Comparison of ENCODE assay signal across 21 cellular contexts in genomic region chr2:25692143-25692542, GRCh38. TPM values are rescaled to one million over a fixed set of nuclear protein-coding genes. Genes with fewer than 3 reads are reported as not detected.
DNase-seq lines count a peak whose midpoint lies in the region; ATAC-seq and TF ChIP-seq lines count a peak whose summit lies in the region.
"Had no signal": no experiment of that assay in that cellular context is flagged by ENCODE, and none has a peak within 500 bp of the region (broad histone marks: within the 10 kb centered on the region; RNA-seq: fewer than 3 reads in every experiment).

No MANE protein-coding gene starts in this region.

- no peaks in the 10 kb centered on the region for H3K4me1 Mint-ChIP-seq in natural killer cell treated with Interleukin-12 subunit alpha and Interleukin-12 subunit beta and Interleukin-15 and Interleukin-18, amount 100 ng/mL, for 72 hours (ENCODE audit: low read depth in 2 of 2)
- H3K4me1 Mint-ChIP-seq: activated B cell treated with CpG ODN at 0.5 μM for 24 hours; activated naive CD4-positive, alpha-beta T cell treated with anti-CD3 and anti-CD28 coated beads, Interleukin-2, amount 50 U/mL, for 24 hours; stimulated activated naive B cell treated with anti-CD40 and anti-IgM and Interleukin-4, amounts not matched to agents 10 μg/mL and 1 μg/mL and 100 μg/mL, for 72 hours had no signal

- H3K27me3 Mint-ChIP-seq in natural killer cell treated with Interleukin-12 subunit alpha and Interleukin-12 subunit beta and Interleukin-15 and Interleukin-18, amount 100 ng/mL, for 72 hours, result peaks cover 0 to 3% of the 10 kb centered on the region in 2 donors
- H3K27me3 Mint-ChIP-seq: activated CD4-positive, alpha-beta memory T cell treated with anti-CD3 and anti-CD28 coated beads for 36 hours; activated naive CD4-positive, alpha-beta T cell treated with anti-CD3 and anti-CD28 coated beads, Interleukin-2, amount 50 U/mL, for 24 hours; CD4-positive, alpha-beta T cell had no signal

- DNase-seq in EH (ENCODE audit: low read depth), result peak; percentile 76
- peak; percentile 22 for DNase-seq in NCI-H460 (ENCODE audit: extremely low read depth, low read depth)
- DNase-seq in cardiac fibroblast (ENCODE audit: low read depth in 2 of 2), result peak; percentile 52 to 53
- peak; percentile 48 for DNase-seq in mucosa of gallbladder (ENCODE audit: low spot score)
- DNase-seq in NAMALWA (ENCODE audit: low spot score), result no peak
- DNase-seq in natural killer cell treated with Interleukin-12 subunit alpha and Interleukin-12 subunit beta and Interleukin-15 and Interleukin-18, amount 100 ng/mL, for 72 hours (ENCODE audit: low spot score), result no peak
- DNase-seq: activated B cell treated with CpG ODN at 0.5 μM for 24 hours; activated CD4-positive, alpha-beta memory T cell treated with anti-CD3 and anti-CD28 coated beads for 36 hours; CD4-positive, alpha-beta T cell; DMS79; glutamatergic neuron; Kasumi-1; left lung; NCI-H1417 treated with DMSO at 0.1 percent for 48 hours; NCI-H526 treated with DMSO at 0.1 percent for 48 hours; occipital lobe; stimulated activated naive B cell treated with anti-CD40 and anti-IgM and Interleukin-4, amounts not matched to agents 10 μg/mL and 1 μg/mL and 100 μg/mL, for 72 hours had no signal

- no peak for TF ChIP-seq CTCF in cardiac fibroblast (IDR thresholded peaks at IDR 0.05; ENCODE audit: low read depth, low read length)

- no peaks in the 10 kb centered on the region for H3K36me3 Mint-ChIP-seq in natural killer cell treated with Interleukin-12 subunit alpha and Interleukin-12 subunit beta and Interleukin-15 and Interleukin-18, amount 100 ng/mL, for 72 hours
- H3K36me3 Mint-ChIP-seq: activated CD4-positive, alpha-beta memory T cell treated with anti-CD3 and anti-CD28 coated beads for 36 hours; activated naive CD4-positive, alpha-beta T cell treated with anti-CD3 and anti-CD28 coated beads, Interleukin-2, amount 50 U/mL, for 24 hours; brain; stimulated activated naive B cell treated with anti-CD40 and anti-IgM and Interleukin-4, amounts not matched to agents 10 μg/mL and 1 μg/mL and 100 μg/mL, for 72 hours had no signal

- H3K4me3 ChIP-seq in cardiac fibroblast (replicated peaks in 1 of 2; ENCODE audit: low read depth in 2 of 2, low read length in 2 of 2), result no peak overlapping the region
- H3K4me3 ChIP-seq: left lung had no signal

- H3K9me3 Mint-ChIP-seq in natural killer cell treated with Interleukin-12 subunit alpha and Interleukin-12 subunit beta and Interleukin-15 and Interleukin-18, amount 100 ng/mL, for 72 hours, result no peaks in the 10 kb centered on the region
- H3K9me3 Mint-ChIP-seq: activated B cell treated with CpG ODN at 0.5 μM for 24 hours; activated CD4-positive, alpha-beta memory T cell treated with anti-CD3 and anti-CD28 coated beads for 36 hours; activated naive CD4-positive, alpha-beta T cell treated with anti-CD3 and anti-CD28 coated beads, Interleukin-2, amount 50 U/mL, for 24 hours; CD4-positive, alpha-beta T cell; stimulated activated naive B cell treated with anti-CD40 and anti-IgM and Interleukin-4, amounts not matched to agents 10 μg/mL and 1 μg/mL and 100 μg/mL, for 72 hours had no signal

- H3K4me3 Mint-ChIP-seq in natural killer cell treated with Interleukin-12 subunit alpha and Interleukin-12 subunit beta and Interleukin-15 and Interleukin-18, amount 100 ng/mL, for 72 hours, result no peak overlapping the region
- H3K4me3 Mint-ChIP-seq: activated B cell treated with CpG ODN at 0.5 μM for 24 hours; activated CD4-positive, alpha-beta memory T cell treated with anti-CD3 and anti-CD28 coated beads for 36 hours; activated naive CD4-positive, alpha-beta T cell treated with anti-CD3 and anti-CD28 coated beads, Interleukin-2, amount 50 U/mL, for 24 hours; brain; CD4-positive, alpha-beta T cell; stimulated activated naive B cell treated with anti-CD40 and anti-IgM and Interleukin-4, amounts not matched to agents 10 μg/mL and 1 μg/mL and 100 μg/mL, for 72 hours had no signal

- ATAC-seq in GM18498 (IDR thresholded peaks at IDR 0.05; ENCODE audit: unreplicated experiment), result no peak
- no peak for ATAC-seq in GM18867 (IDR thresholded peaks at IDR 0.05; ENCODE audit: unreplicated experiment)
- no peak for ATAC-seq in natural killer cell treated with Interleukin-12 subunit alpha and Interleukin-12 subunit beta and Interleukin-15 and Interleukin-18, amount 100 ng/mL, for 72 hours
- ATAC-seq: left lung; stimulated activated naive B cell treated with anti-CD40 and anti-IgM and Interleukin-4, amounts not matched to agents 10 μg/mL and 1 μg/mL and 100 μg/mL, for 72 hours had no signal

- H3K27ac Mint-ChIP-seq in natural killer cell treated with Interleukin-12 subunit alpha and Interleukin-12 subunit beta and Interleukin-15 and Interleukin-18, amount 100 ng/mL, for 72 hours, result no peak overlapping the region
- H3K27ac Mint-ChIP-seq: activated B cell treated with CpG ODN at 0.5 μM for 24 hours; activated CD4-positive, alpha-beta memory T cell treated with anti-CD3 and anti-CD28 coated beads for 36 hours; activated naive CD4-positive, alpha-beta T cell treated with anti-CD3 and anti-CD28 coated beads, Interleukin-2, amount 50 U/mL, for 24 hours; brain; CD4-positive, alpha-beta T cell; stimulated activated naive B cell treated with anti-CD40 and anti-IgM and Interleukin-4, amounts not matched to agents 10 μg/mL and 1 μg/mL and 100 μg/mL, for 72 hours had no signal

RNA-seq across cellular contexts. Expression of gene DTNB, which starts 18.8 kb away (rescaled TPM):
- total RNA-seq in NCI-H460 (2014; rRNA removed; shearing (Covaris generic)), result 10.4 and 10.7 TPM in 2 replicates
- polyA plus RNA-seq in NCI-H460 (2014; cell fraction: nucleus; rRNA removed), result 10.7 and 173 TPM in 2 replicates
- total RNA-seq in mucosa of gallbladder, result 35.9 TPM
- 10 to 100 TPM in 1 of 2 donors, 1 to 10 TPM in 1; 5.3 to 18.9 TPM for total RNA-seq in natural killer cell treated with Interleukin-12 subunit alpha and Interleukin-12 subunit beta and Interleukin-15 and Interleukin-18, amount 100 ng/mL, for 72 hours

Comparison
In these comparisons a context has a peak if more than half of its experiments do, and no peak if none do; other contexts are left out.
1. DNase-seq: peak in EH (single experiment), NCI-H460 (single experiment), cardiac fibroblast (2 of 2) and mucosa of gallbladder (single experiment); none in NAMALWA (single experiment) and natural killer cell treated with Interleukin-12 subunit alpha and Interleukin-12 subunit beta and Interleukin-15 and Interleukin-18, amount 100 ng/mL, for 72 hours (single experiment).